In genomic region chr17:68101075-68101991, GRCh38 we compare ENCODE assay signal across 7 cellular contexts.
DNase-seq lines count a peak whose midpoint lies in the region; ATAC-seq, FAIRE-seq and TF ChIP-seq lines count a peak whose summit lies in the region.

No MANE protein-coding gene starts in this region.

- no peaks in the 10 kb centered on the region for H3K9me3 Mint-ChIP-seq in activated CD4-positive, alpha-beta memory T cell treated with anti-CD3 and anti-CD28 coated beads for 36 hours

- peaks cover 24% of the 10 kb centered on the region for H3K79me2 ChIP-seq in HepG2 (ENCODE audit: insufficient read depth, low read length)

- H3K4me1 ChIP-seq in HepG2 (ENCODE audit: insufficient read depth, low read length) = peaks cover 45% of the 10 kb centered on the region

- H4K20me1 ChIP-seq in HepG2 (ENCODE audit: insufficient read depth, low read length) = no peaks in the 10 kb centered on the region

- H3K4me3 ChIP-seq in dorsolateral prefrontal cortex (peak overlapping the region; percentile 59 to 92 (median 81)), HepG2 (replicated peaks in 1 of 3; ENCODE audit: insufficient read depth in 1 of 3, low read depth in 2 of 3, low read length in 3 of 3) (peak overlapping the region; percentile 79 to 83 (median 82))

- H3K27ac ChIP-seq in dorsolateral prefrontal cortex (peak overlapping the region; percentile 41 to 96 (median 81)), HepG2 (ENCODE audit: extremely low read length, insufficient read depth, low read length) (peak overlapping the region; percentile 72)

- TF ChIP-seq POLR2A in HepG2 (IDR thresholded peaks at IDR 0.05; ENCODE audit: insufficient read depth in 1 of 2, low read depth in 2 of 2, low read length in 2 of 2) = peak; percentile 76 to 86

- H3K9me3 ChIP-seq in HepG2 (ENCODE audit: low read length) = no peaks in the 10 kb centered on the region

- no peaks in the 10 kb centered on the region for H3K36me3 ChIP-seq in HepG2 (replicated peaks in 1 of 2; ENCODE audit: control insufficient read depth in 1 of 2, insufficient read depth in 2 of 2, low read length in 2 of 2)

- H3K4me2 ChIP-seq in HepG2 (ENCODE audit: low read depth, low read length) = peak overlapping the region; percentile 85

- CTCF ChIA-PET in activated CD4-positive, alpha-beta memory T cell treated with anti-CD3 and anti-CD28 coated beads for 36 hours (lab: Charles Lee) = no interaction called here
- CTCF ChIA-PET in HepG2 (lab: Yijun Ruan, JAX; ENCODE audit: low intra/inter-chr PET ratio, low total read pairs) = no interaction called here

- ATAC-seq in HG03378 (IDR thresholded peaks at IDR 0.05; ENCODE audit: unreplicated experiment) = peak; percentile 49
- ATAC-seq in HepG2 = peak; percentile 99

- 30% methylated on average over 53 of the region's 88 CpGs for WGBS in HepG2 (ENCODE audit: low lambda C conversion rate)

- TF ChIP-seq EP300 in HepG2 (IDR thresholded peaks at IDR 0.05; ENCODE audit: low read depth in 2 of 2, low read length in 2 of 2) (peak in 1 of 2 experiments; percentile 32; a peak in 1 of 4 replicates), HepG2 (CRISPR knock-in tag; IDR thresholded peaks at IDR 0.05; ENCODE audit: borderline replicate concordance) (no peak)

- H3K27me3 Mint-ChIP-seq in activated CD4-positive, alpha-beta memory T cell treated with anti-CD3 and anti-CD28 coated beads for 36 hours = no peaks in the 10 kb centered on the region

- no peak overlapping the region for H2AFZ ChIP-seq in HepG2 (ENCODE audit: low read length)

- intact Hi-C loops in activated CD4-positive, alpha-beta memory T cell treated with anti-CD3 and anti-CD28 coated beads for 36 hours (cut with micrococcal nuclease) = loop anchor here (2.0 kb wide), 1 partner anchor 15 kb away; no protein-coding TSS in a partner anchor
- intact Hi-C loops in dorsolateral prefrontal cortex (cut with DNase I) = loop anchor here (1.0 to 10.0 kb wide), 2 partner anchors 67 to 81 kb away; partner anchors contain the start of gene KPNA2 (in 1 of the 2)
- intact Hi-C loops in HepG2 (cut with micrococcal nuclease; ENCODE audit: unreplicated experiment) = no loop called here

- in situ Hi-C loops in HepG2 (cut with HindIII; ENCODE audit: extremely low pct_ligation_motif_present, low pct_unique_long_range_greater_than_20kb) = no loop called here

- TF ChIP-seq RAD21 in HepG2 (CRISPR knock-in tag; IDR thresholded peaks at IDR 0.05) = peak; percentile 54; the same call in 1 of the 2 replicates

- TSS peak; percentile 57 for BruUV-seq in HepG2 (replicated peaks; lab: Mats Ljungman, UMichigan)

- H3K27me3 ChIP-seq in dorsolateral prefrontal cortex (no peaks in the 10 kb centered on the region), HepG2 (ENCODE audit: control insufficient read depth in 1 of 2, insufficient read depth in 2 of 2, low read length in 2 of 2) (no peaks in the 10 kb centered on the region; a peak in 1 of 5 replicates)

- peak overlapping the region; percentile 90 for H3K4me3 Mint-ChIP-seq in activated CD4-positive, alpha-beta memory T cell treated with anti-CD3 and anti-CD28 coated beads for 36 hours

- DNase-seq in GM18507 (ENCODE audit: extremely low spot score, insufficient read length, low read depth) = peak; percentile 42
- peak; percentile 76 to 85 for DNase-seq in NCI-H524 (lab: John Stamatoyannopoulos, UW)
- DNase-seq in activated CD4-positive, alpha-beta memory T cell treated with anti-CD3 and anti-CD28 coated beads for 36 hours = peak; percentile 77
- DNase-seq in dorsolateral prefrontal cortex = peak; percentile 64 to 95 (median 86)
- DNase-seq in HepG2 (ENCODE audit: low spot score) = peak; percentile 93
- DNase-seq in stimulated activated CD4-positive, alpha-beta T cell treated with anti-CD3 and anti-CD28 coated beads, Interleukin-1b, Interleukin-23, amount 100 ng/mL, for 48 hours = peak; percentile 59

- TF ChIP-seq CTCF in dorsolateral prefrontal cortex (IDR thresholded peaks at IDR 0.05 in 54 of 56, conservative IDR thresholded peaks at IDR 0.05 in 2 of 56; ENCODE audit: low read depth in 1 of 56, partially characterized antibody in 56 of 56) (peak in 14 of 56 donors; percentile 9 to 50 (median 16)), HepG2 (CRISPR knock-in tag; IDR thresholded peaks at IDR 0.05) (peak; percentile 28; the same call in 1 of the 2 replicates)

- H3K36me3 Mint-ChIP-seq in activated CD4-positive, alpha-beta memory T cell treated with anti-CD3 and anti-CD28 coated beads for 36 hours = no peaks in the 10 kb centered on the region

- peak overlapping the region; percentile 76 for H3K27ac Mint-ChIP-seq in activated CD4-positive, alpha-beta memory T cell treated with anti-CD3 and anti-CD28 coated beads for 36 hours

- POLR2A ChIA-PET in activated CD4-positive, alpha-beta memory T cell treated with anti-CD3 and anti-CD28 coated beads for 36 hours (lab: Charles Lee) = interaction anchor here (0.6 to 1.2 kb wide), 3 partner anchors 9 to 147 kb away, joined by 3 to 5 read pairs (median 4); partner anchors contain the start of gene AMZ2
- POLR2A ChIA-PET in HepG2 (lab: Yijun Ruan, JAX) = interaction anchor here (0.6 to 2.1 kb wide), 4 partner anchors 15 to 385 kb away, joined by 3 to 7 read pairs (median 4); no protein-coding TSS in a partner anchor

- H3K4me1 Mint-ChIP-seq in activated CD4-positive, alpha-beta memory T cell treated with anti-CD3 and anti-CD28 coated beads for 36 hours (ENCODE audit: low read depth) = peaks cover 36% of the 10 kb centered on the region

- FAIRE-seq in GM18507 (lab: Jason Lieb, UNC) (no peak), HepG2 (lab: Jason Lieb, UNC) (no peak)

- H3K9ac ChIP-seq in HepG2 (ENCODE audit: insufficient read depth, low read depth, low read length) = peak overlapping the region; percentile 79

TF ChIP-seq in HepG2, 621 proteins besides CTCF, POLR2A, EP300 and RAD21 (continues in another document):
- TF ChIP-seq CCAR2 (optimal IDR thresholded peaks at IDR 0.05; ENCODE audit: low read depth, low read length) = no peak
- TF ChIP-seq, protein P1, sequence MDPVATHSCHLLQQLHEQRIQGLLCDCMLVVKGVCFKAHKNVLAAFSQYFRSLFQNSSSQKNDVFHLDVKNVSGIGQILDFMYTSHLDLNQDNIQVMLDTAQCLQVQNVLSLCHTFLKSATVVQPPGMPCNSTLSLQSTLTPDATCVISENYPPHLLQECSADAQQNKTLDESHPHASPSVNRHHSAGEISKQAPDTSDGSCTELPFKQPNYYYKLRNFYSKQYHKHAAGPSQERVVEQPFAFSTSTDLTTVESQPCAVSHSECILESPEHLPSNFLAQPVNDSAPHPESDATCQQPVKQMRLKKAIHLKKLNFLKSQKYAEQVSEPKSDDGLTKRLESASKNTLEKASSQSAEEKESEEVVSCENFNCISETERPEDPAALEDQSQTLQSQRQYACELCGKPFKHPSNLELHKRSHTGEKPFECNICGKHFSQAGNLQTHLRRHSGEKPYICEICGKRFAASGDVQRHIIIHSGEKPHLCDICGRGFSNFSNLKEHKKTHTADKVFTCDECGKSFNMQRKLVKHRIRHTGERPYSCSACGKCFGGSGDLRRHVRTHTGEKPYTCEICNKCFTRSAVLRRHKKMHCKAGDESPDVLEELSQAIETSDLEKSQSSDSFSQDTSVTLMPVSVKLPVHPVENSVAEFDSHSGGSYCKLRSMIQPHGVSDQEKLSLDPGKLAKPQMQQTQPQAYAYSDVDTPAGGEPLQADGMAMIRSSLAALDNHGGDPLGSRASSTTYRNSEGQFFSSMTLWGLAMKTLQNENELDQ (CRISPR knock-in tag; IDR thresholded peaks at IDR 0.05; ENCODE audit: borderline replicate concordance) = peak; percentile 60; the same call in 1 of the 2 replicates
- peak; percentile 26; the same call in 1 of the 2 replicates for TF ChIP-seq ZFP36L1 (CRISPR knock-in tag; IDR thresholded peaks at IDR 0.05)
- peak; percentile 59; the same call in 1 of the 2 replicates for TF ChIP-seq ZNF800 (CRISPR knock-in tag; IDR thresholded peaks at IDR 0.05)
- no peak for TF ChIP-seq ADNP (CRISPR knock-in tag; IDR thresholded peaks at IDR 0.05)
- TF ChIP-seq ZNF260 (CRISPR knock-in tag; IDR thresholded peaks at IDR 0.05; ENCODE audit: borderline replicate concordance, low read depth) = no peak
- 0 out of 2 replicates have a peak, but pooled peaks have one; percentile 8 for TF ChIP-seq ZNF143 (CRISPR knock-in tag; IDR thresholded peaks at IDR 0.05)
- TF ChIP-seq, protein P2, sequence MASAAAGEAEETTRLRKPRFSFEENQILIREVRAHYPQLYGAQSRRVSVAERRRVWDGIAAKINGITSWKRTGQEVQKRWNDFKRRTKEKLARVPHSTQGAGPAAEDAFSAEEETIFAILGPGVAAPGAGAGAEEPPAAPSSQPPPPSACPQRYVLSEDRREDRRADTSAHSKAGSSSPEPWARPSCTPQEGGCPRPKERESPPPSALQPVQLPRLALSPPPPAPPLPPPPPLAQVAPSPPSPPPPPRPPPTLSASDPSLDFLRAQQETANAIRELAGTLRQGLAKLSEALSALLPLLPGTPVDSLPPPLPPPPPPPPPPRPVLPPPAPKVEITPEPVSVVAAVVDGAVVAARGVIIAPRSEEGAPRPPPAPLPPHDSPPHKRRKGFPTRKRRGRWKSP (CRISPR knock-in tag; IDR thresholded peaks at IDR 0.05) = peak; percentile 68; the same call in 1 of the 2 replicates
- peak; percentile 88 for TF ChIP-seq ZMAT3 (CRISPR knock-in tag; conservative IDR thresholded peaks at IDR 0.05)
- TF ChIP-seq NFIC (IDR thresholded peaks at IDR 0.05; ENCODE audit: low read length) = no peak
- peak; percentile 97 for TF ChIP-seq ZNF138 (CRISPR knock-in tag; IDR thresholded peaks at IDR 0.05; ENCODE audit: low read depth)

Comparison
In these comparisons a context has a peak if more than half of its experiments do, and no peak if none do; other contexts are left out.
1. Peak in every context shown above with its lines: DNase-seq, ATAC-seq, H3K4me3 ChIP-seq and H3K27ac ChIP-seq.
2. DNase-seq: peak in every context shown above with its lines; median percentile 93 in HepG2; 86 in dorsolateral prefrontal cortex; 80 in NCI-H524; 77 in activated CD4-positive, alpha-beta memory T cell treated with anti-CD3 and anti-CD28 coated beads for 36 hours; 59 in stimulated activated CD4-positive, alpha-beta T cell treated with anti-CD3 and anti-CD28 coated beads, Interleukin-1b, Interleukin-23, amount 100 ng/mL, for 48 hours; 42 in GM18507.